In genomic region chr3:190618349-190619030, GRCh38 we compare ENCODE assay signal across 10 cellular contexts.
DNase-seq lines count a peak whose midpoint lies in the region; ATAC-seq and TF ChIP-seq lines count a peak whose summit lies in the region.
"Had no signal": no experiment of that assay in that cellular context is flagged by ENCODE, and none has a peak within 500 bp of the region (broad histone marks: within the 10 kb centered on the region; RNA-seq: fewer than 3 reads in every experiment).

No MANE protein-coding gene starts in this region.

- in situ Hi-C loops in GM13977 (cut with MboI; ENCODE audit: low pct_unique_long_range_greater_than_20kb, low sequenced_read_pairs, unreplicated experiment) = no loop called here
- in situ Hi-C loops in mammary epithelial cell (cut with MboI; ENCODE audit: low sequenced_read_pairs in 2 of 2) = no loop called here

- H3K4me3 ChIP-seq in naive thymus-derived CD4-positive, alpha-beta T cell (ENCODE audit: low read length) = no peak overlapping the region
- no peak overlapping the region for H3K4me3 ChIP-seq in mammary epithelial cell (replicated peaks in 1 of 3; ENCODE audit: insufficient read depth in 1 of 3, low read depth in 2 of 3, low read length in 3 of 3)
- no peak overlapping the region for H3K4me3 ChIP-seq in SJCRH30

- H3K27ac Mint-ChIP-seq in T-helper 17 cell = peak overlapping the region; percentile 72
- H3K27ac Mint-ChIP-seq in naive thymus-derived CD4-positive, alpha-beta T cell = peak overlapping the region in 8 of 9 donors; percentile 8 to 94 (median 36)

- peaks cover 8% of the 10 kb centered on the region for H3K36me3 Mint-ChIP-seq in T-helper 17 cell (ENCODE audit: low read depth)
- H3K36me3 Mint-ChIP-seq in naive thymus-derived CD4-positive, alpha-beta T cell = peaks cover 1 to 33% (median 25%) of the 10 kb centered on the region in 5 donors

- 96% methylated on average over 7 of the region's 7 CpGs for WGBS in mammary epithelial cell (ENCODE audit: low coverage, missing lambda C conversion rate)

- H3K4me1 Mint-ChIP-seq in T-helper 17 cell = peaks cover 16% of the 10 kb centered on the region
- H3K4me1 Mint-ChIP-seq in naive thymus-derived CD4-positive, alpha-beta T cell = peaks cover 23 to 87% (median 31%) of the 10 kb centered on the region in 7 donors

- H3K9ac ChIP-seq in mammary epithelial cell (ENCODE audit: insufficient read depth, low read length) = no peak overlapping the region

- DNase-seq in GM13977 (ENCODE audit: low spot score) (peak; percentile 5), T-helper 17 cell (no peak), mammary epithelial cell (no peak), SJCRH30 (no peak), NCI-H187 (lab: John Stamatoyannopoulos, UW) (no peak)
- DNase-seq in naive thymus-derived CD4-positive, alpha-beta T cell = no peak
- DNase-seq: NCI-H446; stimulated activated CD4-positive, alpha-beta T cell treated with anti-CD3 and anti-CD28 coated beads, Interleukin-12 subunit alpha, Interleukin-12 subunit beta, amount 100 ng/mL, for 4 hours had no signal

- dilution Hi-C loops in mammary epithelial cell (cut with HindIII; ENCODE audit: low sequenced_read_pairs) = no loop called here

- H3K27me3 Mint-ChIP-seq in T-helper 17 cell = no peaks in the 10 kb centered on the region
- no peaks in the 10 kb centered on the region for H3K27me3 Mint-ChIP-seq in naive thymus-derived CD4-positive, alpha-beta T cell

- no TSS peak for BruUV-seq in mammary epithelial cell (replicated peaks; lab: Mats Ljungman, UMichigan)

- H3K4me1 ChIP-seq in naive thymus-derived CD4-positive, alpha-beta T cell (ENCODE audit: control insufficient read depth in 2 of 2, insufficient read depth in 2 of 2, low read length in 2 of 2) = peaks cover 0 to 4% of the 10 kb centered on the region in 2 donors
- no peaks in the 10 kb centered on the region for H3K4me1 ChIP-seq in mammary epithelial cell (ENCODE audit: insufficient read depth, low read length)
- H3K4me1 ChIP-seq in SJCRH30 = no peaks in the 10 kb centered on the region

- no peak overlapping the region for H3K4me2 ChIP-seq in mammary epithelial cell (ENCODE audit: insufficient read depth, low read depth, low read length)

- H3K9me3 Mint-ChIP-seq in naive thymus-derived CD4-positive, alpha-beta T cell = peaks cover 0 to 10% (median 0%) of the 10 kb centered on the region in 11 donors

- TF ChIP-seq CTCF in GM13977 (IDR thresholded peaks at IDR 0.05; ENCODE audit: extremely low read depth, insufficient read depth, missing control alignments) = no peak
- no peak for TF ChIP-seq CTCF in mammary epithelial cell (conservative IDR thresholded peaks at IDR 0.05 in 1 of 2, IDR thresholded peaks at IDR 0.05 in 1 of 2; ENCODE audit: extremely low read depth in 1 of 2, insufficient read depth in 1 of 2, low read depth in 1 of 2, low read length in 2 of 2)

- H3K9me3 ChIP-seq in T-helper 17 cell (ENCODE audit: control insufficient read depth, low read length, poor library complexity, severe bottlenecking) = no peaks in the 10 kb centered on the region
- no peaks in the 10 kb centered on the region for H3K9me3 ChIP-seq in naive thymus-derived CD4-positive, alpha-beta T cell (ENCODE audit: control insufficient read depth in 2 of 3, low read length in 3 of 3)
- no peaks in the 10 kb centered on the region for H3K9me3 ChIP-seq in mammary epithelial cell (replicated peaks; ENCODE audit: insufficient read depth, low read length)
- H3K9me3 ChIP-seq in SJCRH30 (replicated peaks) = no peaks in the 10 kb centered on the region

- H3K27me3 ChIP-seq in naive thymus-derived CD4-positive, alpha-beta T cell (ENCODE audit: control insufficient read depth in 2 of 2, insufficient read depth in 2 of 2, low read length in 2 of 2) = no peaks in the 10 kb centered on the region
- H3K27me3 ChIP-seq in mammary epithelial cell (ENCODE audit: insufficient read depth, low read length) = no peaks in the 10 kb centered on the region
- no peaks in the 10 kb centered on the region for H3K27me3 ChIP-seq in SJCRH30

- peaks cover 0 to 4% (median 0%) of the 10 kb centered on the region in 3 experiments for H3K36me3 ChIP-seq in naive thymus-derived CD4-positive, alpha-beta T cell (ENCODE audit: control insufficient read depth in 2 of 3, insufficient read depth in 3 of 3, low read length in 3 of 3)
- peaks cover 20% of the 10 kb centered on the region for H3K36me3 ChIP-seq in mammary epithelial cell (ENCODE audit: insufficient read depth, low read length)
- no peaks in the 10 kb centered on the region for H3K36me3 ChIP-seq in SJCRH30

- H4K20me1 ChIP-seq in mammary epithelial cell (ENCODE audit: insufficient read depth, low read length) = no peaks in the 10 kb centered on the region

- no peak overlapping the region for H3K27ac ChIP-seq in naive thymus-derived CD4-positive, alpha-beta T cell (ENCODE audit: low read depth, low read length)
- H3K27ac ChIP-seq in mammary epithelial cell (ENCODE audit: insufficient read depth, low read depth, low read length) (no peak overlapping the region), SJCRH30 (no peak overlapping the region)

- no peak overlapping the region for H2AFZ ChIP-seq in mammary epithelial cell (ENCODE audit: low read depth, low read length)

- intact Hi-C loops in naive thymus-derived CD4-positive, alpha-beta T cell (cut with micrococcal nuclease) = loop anchor here in 1 of 2 donors (1.0 to 10.0 kb wide), 4 partner anchors 52 to 1294 kb away; partner anchors contain the start of genes CCDC50 and IL1RAP
- intact Hi-C loops in mammary epithelial cell (cut with micrococcal nuclease) = no loop called here

- CTCF ChIA-PET in naive thymus-derived CD4-positive, alpha-beta T cell (lab: Charles Lee) = interaction anchor here (0.7 kb wide), 1 partner anchor 1703 kb away, joined by 4 read pairs; no protein-coding TSS in a partner anchor
- CTCF ChIA-PET in mammary epithelial cell (lab: Charles Lee; ENCODE audit: low non-redundant PET) = no interaction called here

- H3K79me2 ChIP-seq in mammary epithelial cell (ENCODE audit: insufficient read depth, low read length) = peaks cover 3% of the 10 kb centered on the region

- no peak overlapping the region for H3K4me3 Mint-ChIP-seq in T-helper 17 cell
- peak overlapping the region in 5 of 10 donors; percentile 3 to 82 (median 26) for H3K4me3 Mint-ChIP-seq in naive thymus-derived CD4-positive, alpha-beta T cell

- peak; percentile 61 for ATAC-seq in HG02678 (IDR thresholded peaks at IDR 0.05; ENCODE audit: unreplicated experiment)
- peak; percentile 20 for ATAC-seq in T-helper 17 cell
- peak; percentile 32 for ATAC-seq in naive thymus-derived CD4-positive, alpha-beta T cell
- no peak for ATAC-seq in HG03095 (IDR thresholded peaks at IDR 0.05; ENCODE audit: unreplicated experiment)

- POLR2A ChIA-PET in naive thymus-derived CD4-positive, alpha-beta T cell (lab: Charles Lee) = no interaction called here
